ENCODE assay signal across 11 cellular contexts in genomic region chr1:156120318-156120717, GRCh38.
DNase-seq lines count a peak whose midpoint lies in the region; ATAC-seq and FAIRE-seq lines count a peak whose summit lies in the region.
"Had no signal": no experiment of that assay in that cellular context is flagged by ENCODE, and none has a peak within 500 bp of the region (broad histone marks: within the 10 kb centered on the region; RNA-seq: fewer than 3 reads in every experiment).

No MANE protein-coding gene starts in this region.

- H3K36me3 ChIP-seq in HUES6 (ENCODE audit: control insufficient read depth, insufficient read depth, low read length): no peaks in the 10 kb centered on the region
- H3K36me3 ChIP-seq in subcutaneous abdominal adipose tissue (ENCODE audit: control insufficient read depth in 5 of 5, insufficient read depth in 5 of 5, low read length in 5 of 5): peaks cover 0 to 39% (median 27%) of the 10 kb centered on the region in 5 donors

- H3K36me3 Mint-ChIP-seq in activated naive CD8-positive, alpha-beta T cell treated with anti-CD3 and anti-CD28 coated beads, Interleukin-2, amount 50 U/mL, for 24 hours (ENCODE audit: low read depth): peaks cover 34% of the 10 kb centered on the region
- H3K36me3 Mint-ChIP-seq: activated naive CD4-positive, alpha-beta T cell treated with anti-CD3 and anti-CD28 coated beads, Interleukin-2, amount 50 U/mL, for 24 hours had no signal

- ATAC-seq in activated naive CD8-positive, alpha-beta T cell treated with anti-CD3 and anti-CD28 coated beads, Interleukin-2, amount 50 U/mL, for 24 hours: no peak
- ATAC-seq in GM18520 (IDR thresholded peaks at IDR 0.05; ENCODE audit: unreplicated experiment): no peak

- H3K4me1 Mint-ChIP-seq in activated naive CD8-positive, alpha-beta T cell treated with anti-CD3 and anti-CD28 coated beads, Interleukin-2, amount 50 U/mL, for 24 hours: peaks cover 64% of the 10 kb centered on the region

- H3K27ac ChIP-seq in HUES6 (ENCODE audit: low read depth, low read length) (no peak overlapping the region), layer of hippocampus (ENCODE audit: low read depth, low read length) (peak overlapping the region; percentile 48), subcutaneous abdominal adipose tissue (ENCODE audit: low read depth, low read length) (peak overlapping the region; percentile 97)
- H3K27ac ChIP-seq: HL-60 had no signal

- H3K9ac ChIP-seq in HUES6 (ENCODE audit: low read length): peak overlapping the region; percentile 13
- H3K9ac ChIP-seq in subcutaneous abdominal adipose tissue (ENCODE audit: low read length in 5 of 5): peak overlapping the region; percentile 30 to 93 (median 58)

- FAIRE-seq in HTR-8/SVneo (lab: Jason Lieb, UNC): no peak

- H3K9me3 ChIP-seq in HUES6 (ENCODE audit: control insufficient read depth, insufficient read depth, low read depth, low read length): no peaks in the 10 kb centered on the region
- H3K9me3 ChIP-seq in subcutaneous abdominal adipose tissue (ENCODE audit: control insufficient read depth in 5 of 5, low read length in 5 of 5): no peaks in the 10 kb centered on the region

- DNase-seq in activated naive CD8-positive, alpha-beta T cell treated with anti-CD3 and anti-CD28 coated beads, Interleukin-2, amount 50 U/mL, for 24 hours: no peak
- no peak for DNase-seq in kidney glomerular epithelial cell (lab: John Stamatoyannopoulos, UW)
- no peak for DNase-seq in iPS-NIHi7 (ENCODE audit: extremely low spot score)
- no peak for DNase-seq in HTR-8/SVneo (ENCODE audit: insufficient read length, low spot score)
- DNase-seq: NCI-H2107 had no signal

- peaks cover 11% of the 10 kb centered on the region for H3K27me3 Mint-ChIP-seq in activated naive CD8-positive, alpha-beta T cell treated with anti-CD3 and anti-CD28 coated beads, Interleukin-2, amount 50 U/mL, for 24 hours

- no peak overlapping the region; the same call in 1 of the 2 replicates for H3K4me3 ChIP-seq in HUES6 (ENCODE audit: low read depth, low read length)
- peak overlapping the region; percentile 58 to 100 (median 99) for H3K4me3 ChIP-seq in subcutaneous abdominal adipose tissue (ENCODE audit: low read depth in 1 of 5, low read length in 5 of 5)

- H3K27me3 ChIP-seq in HUES6 (ENCODE audit: control insufficient read depth, insufficient read depth, low read length) (no peaks in the 10 kb centered on the region), layer of hippocampus (ENCODE audit: control insufficient read depth, insufficient read depth, low read length) (no peaks in the 10 kb centered on the region), subcutaneous abdominal adipose tissue (ENCODE audit: control insufficient read depth in 5 of 5, insufficient read depth in 4 of 5, low read length in 5 of 5) (no peaks in the 10 kb centered on the region)

- H3K4me1 ChIP-seq in HUES6 (ENCODE audit: control insufficient read depth, insufficient read depth, low read length) (peaks cover 64% of the 10 kb centered on the region), subcutaneous abdominal adipose tissue (ENCODE audit: control insufficient read depth in 5 of 5, insufficient read depth in 5 of 5, low read length in 5 of 5) (peaks cover 26 to 88% (median 82%) of the 10 kb centered on the region in 5 donors)

- H3K9me3 Mint-ChIP-seq in activated naive CD8-positive, alpha-beta T cell treated with anti-CD3 and anti-CD28 coated beads, Interleukin-2, amount 50 U/mL, for 24 hours: no peaks in the 10 kb centered on the region
- H3K9me3 Mint-ChIP-seq: activated naive CD4-positive, alpha-beta T cell treated with anti-CD3 and anti-CD28 coated beads, Interleukin-2, amount 50 U/mL, for 24 hours had no signal

- H3K27ac Mint-ChIP-seq in activated naive CD8-positive, alpha-beta T cell treated with anti-CD3 and anti-CD28 coated beads, Interleukin-2, amount 50 U/mL, for 24 hours: no peak overlapping the region
- H3K27ac Mint-ChIP-seq: activated naive CD4-positive, alpha-beta T cell treated with anti-CD3 and anti-CD28 coated beads, Interleukin-2, amount 50 U/mL, for 24 hours had no signal

- H3K4me3 Mint-ChIP-seq in activated naive CD8-positive, alpha-beta T cell treated with anti-CD3 and anti-CD28 coated beads, Interleukin-2, amount 50 U/mL, for 24 hours: peak overlapping the region; percentile 48
- H3K4me3 Mint-ChIP-seq: activated naive CD4-positive, alpha-beta T cell treated with anti-CD3 and anti-CD28 coated beads, Interleukin-2, amount 50 U/mL, for 24 hours had no signal
